ENCODE assay signal across 1 cellular context in the genomic region with DNA sequence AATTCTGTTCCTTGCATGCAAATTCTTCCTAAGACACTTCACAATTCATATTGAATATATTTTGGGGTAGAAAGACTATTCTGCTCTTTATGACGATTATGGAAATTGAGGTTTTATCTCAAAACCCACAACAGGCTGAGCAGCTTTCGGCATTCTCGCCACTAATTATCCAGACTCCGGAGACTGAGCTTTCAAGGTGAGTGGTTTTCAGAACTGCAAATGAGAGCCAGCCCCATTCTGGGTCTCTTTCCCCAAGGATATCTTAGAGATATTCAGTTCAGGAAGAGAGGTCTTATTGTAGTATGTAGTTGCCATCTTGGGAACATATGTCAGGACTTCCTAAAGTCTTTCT.
TF ChIP-seq lines count a peak whose summit lies in the region.

No MANE protein-coding gene starts in this region.

TF ChIP-seq in K562, 482 proteins besides CTCF, POLR2A, EP300 and RAD21 (continued from another document):
- TF ChIP-seq ZNF76 (CRISPR knock-in tag; IDR thresholded peaks at IDR 0.05; ENCODE audit: borderline replicate concordance) (no peak), GABPB1 (CRISPR knock-in tag; IDR thresholded peaks at IDR 0.05) (0 out of 2 replicates have a peak, but pooled peaks have one; percentile 12)
